Comparison of ENCODE assay signal across 27 cellular contexts in the genomic region with DNA sequence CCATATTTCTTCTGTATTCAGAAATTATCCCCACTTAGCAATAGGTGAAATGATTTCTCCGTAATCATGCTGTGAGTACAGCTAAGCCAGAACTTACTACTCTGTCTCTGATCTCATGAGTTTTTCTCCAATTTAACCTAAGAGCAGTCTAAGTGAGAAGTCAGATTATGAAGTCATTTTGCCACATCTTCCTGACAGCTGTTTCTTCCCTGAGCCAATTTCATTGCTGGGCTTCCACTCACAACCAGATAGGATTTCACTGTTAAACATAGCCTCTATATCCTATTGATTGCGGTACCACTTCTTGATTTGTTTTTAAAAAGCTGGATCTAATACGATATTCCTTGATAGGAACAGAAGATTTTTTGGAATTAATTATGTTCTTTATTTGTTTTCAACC.
"Had no signal": no experiment of that assay in that cellular context is flagged by ENCODE, and none has a peak within 500 bp of the region (broad histone marks: within the 10 kb centered on the region; RNA-seq: fewer than 3 reads in every experiment).

No MANE protein-coding gene starts in this region.

- H3K9me3 ChIP-seq: ascending aorta, esophagus squamous epithelium had no signal

- H3K27me3 ChIP-seq: ascending aorta, brain microvascular endothelial cell, esophagus squamous epithelium had no signal

- H3K4me3 ChIP-seq: ascending aorta, esophagus squamous epithelium had no signal

- H3K36me3 ChIP-seq: ascending aorta, brain microvascular endothelial cell, esophagus squamous epithelium, WERI-Rb-1 had no signal

- DNase-seq: activated B cell treated with CpG ODN at 0.5 μM for 24 hours; activated CD4-positive, alpha-beta memory T cell treated with anti-CD3 and anti-CD28 coated beads, Interleukin-2, amount 10 ng/mL, durations not matched to agents 7 days and 5 days; activated CD4-positive, alpha-beta T cell treated with anti-CD3 and anti-CD28 coated beads for 4 hours; activated CD4-positive, alpha-beta T cell treated with anti-CD3 and anti-CD28 coated beads, Interleukin-2, amount 10 ng/mL, durations not matched to agents 7 days and 5 days; activated CD4-positive, alpha-beta T cell treated with anti-CD3 and anti-CD28 coated beads, Interleukin-2, amount 50 U/mL, for 4 hours; activated CD8-positive, alpha-beta memory T cell treated with anti-CD3 and anti-CD28 coated beads, Interleukin-2, amount 50 U/mL, for 48 hours; activated gamma-delta T cell; activated naive CD4-positive, alpha-beta T cell; activated naive CD4-positive, alpha-beta T cell treated with anti-CD3 and anti-CD28 coated beads, Interleukin-2, amount 10 ng/mL, durations not matched to agents 7 days and 5 days; activated naive CD8-positive, alpha-beta T cell treated with anti-CD3 and anti-CD28 coated beads, Interleukin-2, amount 10 ng/mL, durations not matched to agents 7 days and 5 days; activated T-cell treated with anti-CD3 and anti-CD28 coated beads for 4 hours; activated T-cell treated with anti-CD3 and anti-CD28 coated beads, Interleukin-2, amount 50 U/mL, for 24 hours; activated T-cell treated with anti-CD3 and anti-CD28 coated beads, Interleukin-2, amount 50 U/mL, for 72 hours; brain microvascular endothelial cell; cortex of kidney; dermis blood vessel endothelial cell; effector CD4-positive, alpha-beta T cell; effector memory CD8-positive, alpha-beta T cell; esophagus squamous epithelium; foreskin fibroblast; head of caudate nucleus; T-helper 1 cell; T-helper 17 cell; T1000; WERI-Rb-1 had no signal

- H3K27ac ChIP-seq: ascending aorta, brain microvascular endothelial cell, epithelial cell of prostate, esophagus squamous epithelium, WERI-Rb-1 had no signal

- H3K4me1 ChIP-seq: ascending aorta, esophagus squamous epithelium had no signal
